In the genomic region with DNA sequence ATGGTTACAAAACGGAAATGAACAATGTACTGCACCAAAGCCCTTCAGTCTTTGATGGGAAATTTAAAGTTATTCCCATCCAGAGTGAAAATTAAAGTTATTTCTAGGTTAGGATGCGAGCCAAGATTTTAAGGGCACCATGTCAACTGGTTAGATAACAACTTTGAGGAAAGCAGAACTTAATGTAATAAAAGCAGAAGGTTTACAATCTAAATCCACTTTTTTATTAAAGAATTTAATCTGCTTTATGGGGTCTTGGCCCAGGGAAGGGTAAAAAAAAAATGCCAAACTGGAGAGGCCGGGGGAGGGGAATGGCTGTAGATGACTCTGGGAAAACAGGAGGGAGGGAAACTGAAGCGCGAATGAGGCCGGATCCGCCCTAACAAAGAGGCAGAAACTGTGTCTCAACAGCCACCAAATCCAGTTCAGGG, we compare ENCODE assay signal across 8 cellular contexts.
DNase-seq lines count a peak whose midpoint lies in the region; ATAC-seq and TF ChIP-seq lines count a peak whose summit lies in the region.

No MANE protein-coding gene starts in this region.

- no peak for TF ChIP-seq POLR2A in spleen (IDR thresholded peaks at IDR 0.05)

- H3K9me3 Mint-ChIP-seq in activated T-helper 17 cell treated with anti-CD3 and anti-CD28 coated beads, Interleukin-2, amount 50 U/mL, for 72 hours: peaks cover 4% of the 10 kb centered on the region

- intact Hi-C loops in spleen (cut with DNase I; ENCODE audit: low total_unique reads): no loop called here

- peaks cover 30% of the 10 kb centered on the region for H3K4me1 Mint-ChIP-seq in activated T-helper 17 cell treated with anti-CD3 and anti-CD28 coated beads, Interleukin-2, amount 50 U/mL, for 72 hours

- peak overlapping the region; percentile 85 for H3K4me3 Mint-ChIP-seq in activated T-helper 17 cell treated with anti-CD3 and anti-CD28 coated beads, Interleukin-2, amount 50 U/mL, for 72 hours

- DNase-seq in HL-60 (ENCODE audit: low read depth in 1 of 2, low spot score in 1 of 2) (no peak), iPS DF 6.9 (ENCODE audit: low read depth, low spot score) (no peak), spleen (no peak), NCI-H526 (lab: John Stamatoyannopoulos, UW) (no peak), OCI-M1 (lab: John Stamatoyannopoulos, UW) (no peak)

- H3K9me3 ChIP-seq in iPS DF 6.9 (ENCODE audit: control insufficient read depth, insufficient read depth, low read length) (no peaks in the 10 kb centered on the region), spleen (peaks cover 0 to 24% (median 10%) of the 10 kb centered on the region in 8 donors)

- no peaks in the 10 kb centered on the region for H3K27me3 ChIP-seq in HL-60 (ENCODE audit: insufficient read depth, poor library complexity, severe bottlenecking)
- no peaks in the 10 kb centered on the region for H3K27me3 ChIP-seq in iPS DF 6.9 (ENCODE audit: control insufficient read depth, insufficient read depth, low read length)
- H3K27me3 ChIP-seq in spleen (replicated peaks in 1 of 7): no peaks in the 10 kb centered on the region

- H3K4me1 ChIP-seq in iPS DF 6.9 (ENCODE audit: control insufficient read depth, insufficient read depth, low read length) (peaks cover 10% of the 10 kb centered on the region; the same call in 1 of the 2 replicates), spleen (peaks cover 22 to 91% (median 59%) of the 10 kb centered on the region in 6 donors)

- H3K27me3 Mint-ChIP-seq in activated T-helper 17 cell treated with anti-CD3 and anti-CD28 coated beads, Interleukin-2, amount 50 U/mL, for 72 hours: no peaks in the 10 kb centered on the region

- H3K36me3 ChIP-seq in iPS DF 6.9 (ENCODE audit: control insufficient read depth, insufficient read depth, low read length) (no peaks in the 10 kb centered on the region), spleen (no peaks in the 10 kb centered on the region)

- ATAC-seq in activated T-helper 17 cell treated with anti-CD3 and anti-CD28 coated beads, Interleukin-2, amount 50 U/mL, for 72 hours (replicated peaks): no peak
- ATAC-seq in esophagus mucosa (no peak), GM19395 (IDR thresholded peaks at IDR 0.05; ENCODE audit: unreplicated experiment) (no peak)

- TF ChIP-seq CTCF in HL-60 (IDR thresholded peaks at IDR 0.05; ENCODE audit: insufficient read depth, low read length) (no peak), spleen (IDR thresholded peaks at IDR 0.05 in 8 of 11, conservative IDR thresholded peaks at IDR 0.05 in 3 of 11) (no peak)

- no CpG with 5 or more reads among the region's 7 CpGs for WGBS in iPS DF 6.9 (ENCODE audit: insufficient coverage, insufficient read length)
- 10 to 15% (median 12%) methylated on average over 7 of the region's 7 CpGs for WGBS in spleen, 5 donors

- H3K27ac Mint-ChIP-seq in activated T-helper 17 cell treated with anti-CD3 and anti-CD28 coated beads, Interleukin-2, amount 50 U/mL, for 72 hours: peak overlapping the region; percentile 99

- no peak overlapping the region for H3K4me3 ChIP-seq in HL-60 (replicated peaks; ENCODE audit: insufficient read depth, low read length)
- no peak overlapping the region for H3K4me3 ChIP-seq in iPS DF 6.9 (ENCODE audit: low read length)
- H3K4me3 ChIP-seq in spleen: peak overlapping the region in 1 of 8 donors; percentile 44

- H3K27ac ChIP-seq in HL-60 (replicated peaks) (peak overlapping the region; percentile 76), iPS DF 6.9 (ENCODE audit: low read length) (peak overlapping the region; percentile 29), spleen (peak overlapping the region; percentile 64 to 93 (median 87))

- H3K36me3 Mint-ChIP-seq in activated T-helper 17 cell treated with anti-CD3 and anti-CD28 coated beads, Interleukin-2, amount 50 U/mL, for 72 hours (ENCODE audit: low read depth): no peaks in the 10 kb centered on the region

Comparison
In these comparisons a context has a peak if more than half of its experiments do, and no peak if none do; other contexts are left out.
1. H3K27ac ChIP-seq: peak in every context shown above with its lines; median percentile 87 in spleen; 76 in HL-60; 29 in iPS DF 6.9.